Comparison of ENCODE assay signal across 13 cellular contexts in genomic region chr15:31230630-31231485, GRCh38.
DNase-seq lines count a peak whose midpoint lies in the region; ATAC-seq, FAIRE-seq and TF ChIP-seq lines count a peak whose summit lies in the region.
"Had no signal": no experiment of that assay in that cellular context is flagged by ENCODE, and none has a peak within 500 bp of the region (broad histone marks: within the 10 kb centered on the region; RNA-seq: fewer than 3 reads in every experiment).

No MANE protein-coding gene starts in this region.

- FAIRE-seq in GM19239 (lab: Jason Lieb, UNC) = peak; percentile 100

- BruUV-seq in OCI-LY7 (replicated peaks; lab: Mats Ljungman, UMichigan) = no TSS peak

- H3K27ac Mint-ChIP-seq in CD8-positive, alpha-beta memory T cell = peak overlapping the region in 1 of 8 donors; percentile 23
- H3K27ac Mint-ChIP-seq in progenitor cell of endocrine pancreas = no peak overlapping the region
- H3K27ac Mint-ChIP-seq: CD8-positive, alpha-beta T cell; T-cell had no signal

- peak overlapping the region; percentile 99 for H3K4me2 ChIP-seq in OCI-LY7 (ENCODE audit: low read length)

- intact Hi-C loops in OCI-LY7 (cut with micrococcal nuclease; ENCODE audit: unreplicated experiment) = loop anchor here (1.0 to 2.0 kb wide), 5 partner anchors 14 to 228 kb away; partner anchors contain the start of gene KLF13

- H3K4me1 ChIP-seq in OCI-LY7 (ENCODE audit: insufficient read depth, low read length, poor library complexity, severe bottlenecking) = peaks cover 94% of the 10 kb centered on the region
- H3K4me1 ChIP-seq in CD8-positive, alpha-beta memory T cell (ENCODE audit: insufficient read depth, low read length) = no peaks in the 10 kb centered on the region

- H2AFZ ChIP-seq in OCI-LY7 (ENCODE audit: low read length) = no peak overlapping the region

- peaks cover 14% of the 10 kb centered on the region for H3K9me3 ChIP-seq in OCI-LY7 (ENCODE audit: low read length)
- H3K9me3 ChIP-seq in CD8-positive, alpha-beta memory T cell (ENCODE audit: low read length) = no peaks in the 10 kb centered on the region

- no peaks in the 10 kb centered on the region for H4K20me1 ChIP-seq in OCI-LY7 (ENCODE audit: insufficient read depth, low read length)

- CTCF ChIA-PET in GM10248 (lab: Yijun Ruan, JAX) = interaction anchor here (1.0 to 2.4 kb wide), 9 partner anchors 10 to 257 kb away, joined by 3 to 12 read pairs (median 3); partner anchors contain the start of gene KLF13
- CTCF ChIA-PET in OCI-LY7 (lab: Charles Lee; ENCODE audit: unreplicated experiment) = interaction anchor here (0.9 to 2.5 kb wide), 3 partner anchors 33 to 204 kb away, joined by 3 to 8 read pairs (median 4); no protein-coding TSS in a partner anchor
- CTCF ChIA-PET in CD8-positive, alpha-beta memory T cell (lab: Charles Lee) = interaction anchor here (1.3 to 1.4 kb wide), 2 partner anchors 15 to 33 kb away, joined by 3 read pairs; no protein-coding TSS in a partner anchor

- no peak overlapping the region for H3K4me3 Mint-ChIP-seq in CD8-positive, alpha-beta memory T cell
- H3K4me3 Mint-ChIP-seq in progenitor cell of endocrine pancreas (ENCODE audit: low read depth) = no peak overlapping the region
- H3K4me3 Mint-ChIP-seq: CD8-positive, alpha-beta T cell; neural crest cell; T-cell had no signal

- no peaks in the 10 kb centered on the region for H3K9me3 Mint-ChIP-seq in CD8-positive, alpha-beta memory T cell
- H3K9me3 Mint-ChIP-seq in progenitor cell of endocrine pancreas (ENCODE audit: low read depth) = peaks cover 2% of the 10 kb centered on the region
- H3K9me3 Mint-ChIP-seq: CD8-positive, alpha-beta T cell; T-cell had no signal

- no peaks in the 10 kb centered on the region for H3K9me2 ChIP-seq in OCI-LY7 (ENCODE audit: insufficient read depth, low read length)

- no peaks in the 10 kb centered on the region for H3K27me3 ChIP-seq in CD8-positive, alpha-beta memory T cell (ENCODE audit: insufficient read depth, low read length, poor library complexity, severe bottlenecking)

- TF ChIP-seq CTCF in GM10248 (IDR thresholded peaks at IDR 0.05; ENCODE audit: control extremely low read depth, extremely low read depth, low read depth, missing control alignments) (no peak), OCI-LY7 (conservative IDR thresholded peaks at IDR 0.05; ENCODE audit: low read length) (no peak), progenitor cell of endocrine pancreas (IDR thresholded peaks at IDR 0.05; ENCODE audit: unreplicated experiment) (no peak)

- peaks cover 22% of the 10 kb centered on the region for H3K36me3 ChIP-seq in OCI-LY7 (ENCODE audit: insufficient read depth, low read length)
- H3K36me3 ChIP-seq in CD8-positive, alpha-beta memory T cell (ENCODE audit: insufficient read depth, low read length) = no peaks in the 10 kb centered on the region

- no peaks in the 10 kb centered on the region for H3K36me3 Mint-ChIP-seq in CD8-positive, alpha-beta memory T cell
- no peaks in the 10 kb centered on the region for H3K36me3 Mint-ChIP-seq in progenitor cell of endocrine pancreas (ENCODE audit: insufficient read depth)
- H3K36me3 Mint-ChIP-seq: CD8-positive, alpha-beta T cell; T-cell had no signal

- peaks cover 2 to 7% of the 10 kb centered on the region in 2 donors for H3K27me3 Mint-ChIP-seq in CD8-positive, alpha-beta memory T cell
- H3K27me3 Mint-ChIP-seq in progenitor cell of endocrine pancreas = peaks cover 5% of the 10 kb centered on the region
- H3K27me3 Mint-ChIP-seq: T-cell had no signal

- peak overlapping the region; percentile 77 for H3K4me3 ChIP-seq in OCI-LY7 (ENCODE audit: low read depth, low read length, poor library complexity, severe bottlenecking)
- no peak overlapping the region for H3K4me3 ChIP-seq in CD8-positive, alpha-beta memory T cell (ENCODE audit: low read length)

- peak overlapping the region; percentile 99 for H3K27ac ChIP-seq in OCI-LY7 (ENCODE audit: low read depth, low read length, poor library complexity, severe bottlenecking)
- H3K27ac ChIP-seq in CD8-positive, alpha-beta memory T cell (ENCODE audit: low read depth, low read length) = no peak overlapping the region

- H3K79me2 ChIP-seq in OCI-LY7 (ENCODE audit: insufficient read depth, low read depth, low read length) = peaks cover 39% of the 10 kb centered on the region

- POLR2A ChIA-PET in GM10248 (lab: Yijun Ruan, JAX) (interaction anchor here (0.6 to 1.1 kb wide), 4 partner anchors 25 to 96 kb away, joined by 3 read pairs; partner anchors contain the start of gene KLF13), OCI-LY7 (lab: Charles Lee) (interaction anchor here (0.5 to 5.6 kb wide), 10 partner anchors 9 to 232 kb away, joined by 3 to 81 read pairs (median 4); partner anchors contain the start of gene KLF13)
- POLR2A ChIA-PET in CD8-positive, alpha-beta memory T cell (lab: Charles Lee) = interaction anchor here (0.5 kb wide), 1 partner anchor 72 kb away, joined by 5 read pairs; no protein-coding TSS in a partner anchor

- DNase-seq in GM10248 (ENCODE audit: extremely low spot score) (peak; percentile 84), GM19239 (ENCODE audit: insufficient read length, low spot score) (peak; percentile 67), OCI-LY7 (ENCODE audit: low spot score) (peak; percentile 100), progenitor cell of endocrine pancreas (ENCODE audit: low spot score, unreplicated experiment) (no peak), OCI-M1 (lab: John Stamatoyannopoulos, UW) (no peak)
- no peak for DNase-seq in CD8-positive, alpha-beta memory T cell
- no peak for DNase-seq in stimulated activated CD4-positive, alpha-beta T cell treated with anti-CD3 and anti-CD28 coated beads, Interleukin-4, amount 100 ng/mL, for 24 hours
- DNase-seq: aorta; CD8-positive, alpha-beta T cell; glutamatergic neuron had no signal

- peak; percentile 85 for ATAC-seq in HG02943 (IDR thresholded peaks at IDR 0.05; ENCODE audit: low read depth, unreplicated experiment)
- ATAC-seq: CD8-positive, alpha-beta T cell had no signal

- peaks cover 0 to 4% (median 4%) of the 10 kb centered on the region in 3 donors for H3K4me1 Mint-ChIP-seq in CD8-positive, alpha-beta memory T cell
- no peaks in the 10 kb centered on the region for H3K4me1 Mint-ChIP-seq in progenitor cell of endocrine pancreas (ENCODE audit: low read depth)

Comparison
In these comparisons a context has a peak if more than half of its experiments do, and no peak if none do; other contexts are left out.
1. DNase-seq: peak in GM10248 (single experiment), GM19239 (single experiment) and OCI-LY7 (single experiment); none in CD8-positive, alpha-beta memory T cell (0 of 5), progenitor cell of endocrine pancreas (single experiment), OCI-M1 (single experiment) and stimulated activated CD4-positive, alpha-beta T cell treated with anti-CD3 and anti-CD28 coated beads, Interleukin-4, amount 100 ng/mL, for 24 hours (single experiment).